8 cellular contexts compared by ENCODE assay signal in the genomic region with DNA sequence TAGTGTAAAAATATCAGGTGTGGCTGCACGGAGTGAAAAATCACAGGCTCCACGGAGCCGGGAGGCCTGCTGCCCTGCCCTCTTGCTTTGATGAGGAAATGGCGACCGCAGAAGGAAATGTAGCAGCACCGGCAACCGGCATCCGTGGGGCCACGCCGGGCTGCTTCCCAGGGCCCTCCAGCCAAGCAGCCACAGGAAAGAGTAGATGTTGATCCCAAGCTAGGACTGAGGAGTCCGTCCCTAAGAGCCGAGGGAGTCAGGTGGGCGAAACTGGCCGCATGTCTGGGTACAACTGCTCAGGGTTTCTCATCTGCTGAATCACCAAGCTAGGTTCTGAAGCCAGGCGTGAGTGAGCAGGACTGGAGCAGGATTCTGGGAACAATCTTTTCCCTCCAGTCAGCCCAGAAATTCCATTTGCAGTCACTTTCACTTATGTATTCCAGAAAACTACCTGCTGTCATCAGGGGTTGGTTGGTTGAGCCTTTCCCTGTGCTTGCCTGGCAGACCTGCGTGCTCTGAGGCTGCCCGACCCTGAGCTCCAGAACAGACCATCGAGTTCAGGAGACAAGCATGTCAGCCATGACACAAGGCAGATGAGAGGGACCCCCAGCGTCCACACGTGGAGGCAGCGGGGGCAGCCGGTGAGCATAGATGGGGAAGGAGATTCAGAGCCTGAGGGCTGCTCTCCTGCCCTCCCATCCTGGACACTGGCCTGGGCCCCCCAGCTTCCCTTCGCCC. TPM values are rescaled to one million over a fixed set of nuclear protein-coding genes. Genes with fewer than 3 reads are reported as not detected.
DNase-seq lines count a peak whose midpoint lies in the region; TF ChIP-seq lines count a peak whose summit lies in the region.

No MANE protein-coding gene starts in this region.

- DNase-seq in activated T-cell treated with anti-CD3 and anti-CD28 coated beads, Interleukin-2, amount 50 U/mL, for 1 hour = peak; percentile 66
- no peak for DNase-seq in activated T-cell treated with anti-CD3 and anti-CD28 coated beads for 4 hours
- DNase-seq in activated CD4-positive, alpha-beta T cell treated with anti-CD3 and anti-CD28 coated beads, Interleukin-2, amount 10 ng/mL, durations not matched to agents 7 days and 5 days = peak; percentile 64
- peak; percentile 13 for DNase-seq in fibroblast of peridontal ligament (ENCODE audit: extremely low read depth)
- DNase-seq in uterus = no peak
- no peak for DNase-seq in cerebellar cortex (ENCODE audit: low spot score)
- DNase-seq in HT-29 (ENCODE audit: low spot score) = no peak

- CTCF ChIA-PET in activated CD4-positive, alpha-beta T cell treated with anti-CD3 and anti-CD28 coated beads, Interleukin-2, amount 10 ng/mL, durations not matched to agents 7 days and 5 days (lab: Charles Lee) = interaction anchor here (1.0 to 1.8 kb wide), 6 partner anchors 9 to 210 kb away, joined by 3 to 7 read pairs (median 4); no protein-coding TSS in a partner anchor

- POLR2A ChIA-PET in activated CD4-positive, alpha-beta T cell treated with anti-CD3 and anti-CD28 coated beads, Interleukin-2, amount 10 ng/mL, durations not matched to agents 7 days and 5 days (lab: Charles Lee) = interaction anchor here (0.7 kb wide), 1 partner anchor 22 kb away, joined by 6 read pairs; no protein-coding TSS in a partner anchor

- H3K4me1 Mint-ChIP-seq in activated CD4-positive, alpha-beta T cell treated with anti-CD3 and anti-CD28 coated beads, Interleukin-2, amount 10 ng/mL, durations not matched to agents 7 days and 5 days = peaks cover 90% of the 10 kb centered on the region

- no peak for TF ChIP-seq CTCF in uterus (IDR thresholded peaks at IDR 0.05)

- no peaks in the 10 kb centered on the region for H3K27me3 Mint-ChIP-seq in activated CD4-positive, alpha-beta T cell treated with anti-CD3 and anti-CD28 coated beads, Interleukin-2, amount 10 ng/mL, durations not matched to agents 7 days and 5 days

- H3K4me1 ChIP-seq in thymus (ENCODE audit: control insufficient read depth, insufficient read depth, low read length) (peaks cover 52% of the 10 kb centered on the region), uterus (peaks cover 0 to 4% of the 10 kb centered on the region in 2 donors)

- H3K36me3 Mint-ChIP-seq in activated CD4-positive, alpha-beta T cell treated with anti-CD3 and anti-CD28 coated beads, Interleukin-2, amount 10 ng/mL, durations not matched to agents 7 days and 5 days (ENCODE audit: low read depth) = peaks cover 15% of the 10 kb centered on the region

- H3K27ac ChIP-seq in thymus (ENCODE audit: low read depth) (peak overlapping the region; percentile 99), uterus (no peak overlapping the region)

- peak overlapping the region; percentile 88 for H3K4me3 Mint-ChIP-seq in activated CD4-positive, alpha-beta T cell treated with anti-CD3 and anti-CD28 coated beads, Interleukin-2, amount 10 ng/mL, durations not matched to agents 7 days and 5 days

- H3K36me3 ChIP-seq in thymus (ENCODE audit: control insufficient read depth, insufficient read depth) (no peaks in the 10 kb centered on the region), uterus (no peaks in the 10 kb centered on the region)

- H3K9me3 Mint-ChIP-seq in activated CD4-positive, alpha-beta T cell treated with anti-CD3 and anti-CD28 coated beads, Interleukin-2, amount 10 ng/mL, durations not matched to agents 7 days and 5 days = peaks cover 5% of the 10 kb centered on the region

- H3K9me3 ChIP-seq in thymus (ENCODE audit: control insufficient read depth) (no peaks in the 10 kb centered on the region), uterus (no peaks in the 10 kb centered on the region)

- TF ChIP-seq POLR2A in uterus (IDR thresholded peaks at IDR 0.05) = no peak

- 31% methylated on average over 23 of the region's 23 CpGs for WGBS in thymus

- peak overlapping the region; percentile 67 for H3K4me3 ChIP-seq in thymus (ENCODE audit: low read length)
- H3K4me3 ChIP-seq in uterus = no peak overlapping the region

- peak overlapping the region; percentile 97 for H3K27ac Mint-ChIP-seq in activated CD4-positive, alpha-beta T cell treated with anti-CD3 and anti-CD28 coated beads, Interleukin-2, amount 10 ng/mL, durations not matched to agents 7 days and 5 days

- intact Hi-C loops in uterus (cut with DNase I; ENCODE audit: low total_unique reads) = no loop called here

- H3K27me3 ChIP-seq in thymus (ENCODE audit: control insufficient read depth, insufficient read depth) (no peaks in the 10 kb centered on the region), uterus (peaks cover 0 to 2% of the 10 kb centered on the region in 2 donors)

RNA-seq across cellular contexts. Expression of gene ITGB2, which starts 5.8 kb away (rescaled TPM):
- total RNA-seq in activated CD4-positive, alpha-beta T cell treated with anti-CD3 and anti-CD28 coated beads, Interleukin-2, amount 10 ng/mL, durations not matched to agents 7 days and 5 days = 100 to 1,000 TPM; 439 to 500 TPM
- polyA plus RNA-seq in thymus = 104 TPM
- 10 to 100 TPM; 20.2 to 46.8 (median 21.0) TPM for total RNA-seq in uterus
- not detected in 2 replicates for total RNA-seq in HT-29 (2014; rRNA removed; shearing (Covaris generic))

RNA-seq across cellular contexts. Expression of gene SLX9, which starts 13.3 kb away (rescaled TPM):
- total RNA-seq in activated CD4-positive, alpha-beta T cell treated with anti-CD3 and anti-CD28 coated beads, Interleukin-2, amount 10 ng/mL, durations not matched to agents 7 days and 5 days = 10 to 100 TPM; 32.7 to 39.8 TPM
- 28.4 TPM for polyA plus RNA-seq in thymus
- total RNA-seq in uterus = 10 to 100 TPM in 2 of 4 donors, 1 to 10 TPM in 1, not detected in 1; 8.6 to 24.3 (median 10.5) TPM
- total RNA-seq in HT-29 (2014; rRNA removed; shearing (Covaris generic)) = 27.4 and 31.3 TPM in 2 replicates

RNA-seq across cellular contexts. Expression of gene PTTG1IP, which starts 53.0 kb away (rescaled TPM):
- 10 to 100 TPM; 70.2 to 79.9 TPM for total RNA-seq in activated CD4-positive, alpha-beta T cell treated with anti-CD3 and anti-CD28 coated beads, Interleukin-2, amount 10 ng/mL, durations not matched to agents 7 days and 5 days
- 138 TPM for polyA plus RNA-seq in thymus
- 100 to 1,000 TPM; 108 to 202 (median 146) TPM for total RNA-seq in uterus
- total RNA-seq in HT-29 (2014; rRNA removed; shearing (Covaris generic)) = 116 and 123 TPM in 2 replicates

Comparison
In these comparisons a context has a peak if more than half of its experiments do, and no peak if none do; other contexts are left out.
1. DNase-seq: peak in activated T-cell treated with anti-CD3 and anti-CD28 coated beads, Interleukin-2, amount 50 U/mL, for 1 hour (single experiment), activated CD4-positive, alpha-beta T cell treated with anti-CD3 and anti-CD28 coated beads, Interleukin-2, amount 10 ng/mL, durations not matched to agents 7 days and 5 days (single experiment) and fibroblast of peridontal ligament (single experiment); none in activated T-cell treated with anti-CD3 and anti-CD28 coated beads for 4 hours (single experiment), uterus (0 of 2), cerebellar cortex (single experiment) and HT-29 (single experiment).
2. RNA of gene ITGB2, which starts 5.8 kb away (total RNA-seq): 439 to 500 TPM in activated CD4-positive, alpha-beta T cell treated with anti-CD3 and anti-CD28 coated beads, Interleukin-2, amount 10 ng/mL, durations not matched to agents 7 days and 5 days and 20.2 to 46.8 TPM in uterus; not detected in HT-29; every median in the first group is over 10 times any median in the second.